ENCODE assay signal across 13 cellular contexts in the genomic region with DNA sequence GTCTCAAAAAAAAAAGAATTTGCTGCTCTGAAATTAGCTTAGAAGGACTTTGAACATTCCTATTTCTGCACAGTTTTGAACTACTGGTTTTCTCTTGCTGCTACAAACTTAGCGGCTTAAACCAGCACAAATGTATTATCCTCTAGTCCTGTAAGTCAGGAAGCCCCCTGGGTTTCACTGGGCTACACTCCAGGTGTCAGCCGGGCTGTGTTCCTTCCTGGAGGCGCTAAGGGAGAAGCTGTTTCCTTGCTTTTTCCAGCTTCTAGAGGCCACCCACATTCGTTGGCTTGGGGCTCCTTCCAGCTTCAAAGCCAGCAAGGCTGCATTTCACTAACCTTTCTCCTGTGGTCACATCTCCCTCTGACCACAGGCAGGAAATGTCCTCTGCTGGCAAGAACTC.
"Had no signal": no experiment of that assay in that cellular context is flagged by ENCODE, and none has a peak within 500 bp of the region (broad histone marks: within the 10 kb centered on the region; RNA-seq: fewer than 3 reads in every experiment).

No MANE protein-coding gene starts in this region.

- H3K27ac ChIP-seq: esophagus squamous epithelium, vagina had no signal

- H3K9me3 ChIP-seq: esophagus squamous epithelium, vagina had no signal

- H3K27me3 ChIP-seq: esophagus squamous epithelium, vagina had no signal

- DNase-seq: activated CD4-positive, alpha-beta memory T cell treated with anti-CD3 and anti-CD28 coated beads, Interleukin-2, amount 10 ng/mL, durations not matched to agents 7 days and 5 days; activated CD4-positive, alpha-beta T cell treated with anti-CD3 and anti-CD28 coated beads for 48 hours; activated CD4-positive, CD25-positive, alpha-beta regulatory T cell; activated CD8-positive, alpha-beta memory T cell treated with anti-CD3 and anti-CD28 coated beads, Interleukin-2, amount 10 ng/mL, durations not matched to agents 7 days and 5 days; amniotic stem cell; effector memory CD4-positive, alpha-beta T cell; esophagus squamous epithelium; hippocampal formation; islet precursor cell; trophoblast cell had no signal

- FAIRE-seq: endothelial cell of umbilical vein had no signal

- H3K36me3 ChIP-seq: esophagus squamous epithelium, vagina had no signal

- H3K4me3 ChIP-seq: esophagus squamous epithelium, vagina had no signal

- H3K4me1 ChIP-seq: esophagus squamous epithelium, vagina had no signal

- ATAC-seq: activated CD8-positive, alpha-beta memory T cell treated with anti-CD3 and anti-CD28 coated beads, Interleukin-2, amount 10 ng/mL, durations not matched to agents 7 days and 5 days; natural killer cell treated with Interleukin-12 subunit alpha and Interleukin-12 subunit beta and Interleukin-15 and Interleukin-18, amount 100 ng/mL, for 72 hours had no signal
